In genomic region chr22:18574555-18574954, GRCh38 we compare ENCODE assay signal across 12 cellular contexts. TPM values are rescaled to one million over a fixed set of nuclear protein-coding genes. Genes with fewer than 3 reads are reported as not detected.
"Had no signal": no experiment of that assay in that cellular context is flagged by ENCODE, and none has a peak within 500 bp of the region (broad histone marks: within the 10 kb centered on the region; RNA-seq: fewer than 3 reads in every experiment).

No MANE protein-coding gene starts in this region.

RNA-seq across cellular contexts. Expression of gene RIMBP3, which starts 37.2 kb away (rescaled TPM):
- polyA plus RNA-seq: keratinocyte had no signal

RNA-seq across cellular contexts. Expression of gene TMEM191B, which starts 47.0 kb away (rescaled TPM):
- total RNA-seq: activated T-helper 1 cell treated with anti-CD3 and anti-CD28 coated beads, Interleukin-12 subunit alpha, Interleukin-12 subunit beta, Interleukin-2, Interleukin-4 antibody, amounts not matched to agents 30 ng/mL and 10 ng/mL and 1 ng/mL, durations not matched to agents 14 hours and 24 hours and 36 hours; osteoblast; urinary bladder had no signal
- polyA plus RNA-seq: fibroblast of lung had no signal

RNA-seq across cellular contexts. Expression of gene GGTLC3, which starts 56.6 kb away (rescaled TPM):
- total RNA-seq: activated CD4-positive, alpha-beta T cell treated with anti-CD3 and anti-CD28 coated beads, Interleukin-2, amount 10 ng/mL, durations not matched to agents 7 days and 5 days; activated naive CD8-positive, alpha-beta T cell treated with anti-CD3 and anti-CD28 coated beads for 36 hours; activated T-helper 1 cell treated with anti-CD3 and anti-CD28 coated beads, Interleukin-12 subunit alpha, Interleukin-12 subunit beta, Interleukin-2, Interleukin-4 antibody, amounts not matched to agents 30 ng/mL and 10 ng/mL and 1 ng/mL, durations not matched to agents 14 hours and 24 hours and 36 hours; endodermal cell; fibroblast of lung; liver; mesenteric fat pad; neural crest cell; osteoblast; right atrium auricular region; urinary bladder had no signal
- polyA plus RNA-seq: fibroblast of lung, keratinocyte, liver, urinary bladder had no signal
